ENCODE assay signal across 28 cellular contexts in the genomic region with DNA sequence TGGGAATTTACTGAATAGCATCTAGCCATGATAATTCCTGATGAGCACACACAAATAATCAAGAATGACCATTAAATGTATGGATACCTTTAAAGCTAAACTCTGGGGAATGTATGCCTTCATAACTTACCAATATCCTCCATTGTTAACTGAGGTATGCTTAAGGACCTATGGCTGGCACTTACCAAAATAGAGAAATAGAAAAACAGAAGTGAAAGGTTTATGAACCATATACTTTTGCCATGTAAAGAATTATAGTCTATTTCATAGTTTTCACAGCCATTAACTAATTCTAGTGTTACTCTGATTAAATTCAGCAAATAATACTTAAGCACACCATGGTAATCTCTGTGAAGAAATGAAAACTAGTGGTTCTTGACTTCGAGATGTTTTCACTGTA.
DNase-seq lines count a peak whose midpoint lies in the region; ATAC-seq, FAIRE-seq and TF ChIP-seq lines count a peak whose summit lies in the region.
"Had no signal": no experiment of that assay in that cellular context is flagged by ENCODE, and none has a peak within 500 bp of the region (broad histone marks: within the 10 kb centered on the region; RNA-seq: fewer than 3 reads in every experiment).

No MANE protein-coding gene starts in this region.

- H3K9me3 Mint-ChIP-seq in activated CD4-positive, alpha-beta memory T cell treated with anti-CD3 and anti-CD28 coated beads, Interleukin-2, amount 10 ng/mL, durations not matched to agents 7 days and 5 days, result peaks cover 7% of the 10 kb centered on the region
- H3K9me3 Mint-ChIP-seq: T-helper 1 cell treated with Interleukin-12 subunit alpha and Interleukin-12 subunit beta and Interleukin-4 antibody, amounts not matched to agents 30 μg/mL and 1 μg/mL, for 36 hours had no signal

- no peaks in the 10 kb centered on the region for H3K4me1 ChIP-seq in GM12878 (ENCODE audit: control insufficient read depth, insufficient read depth, low read length)
- H3K4me1 ChIP-seq: BE2C had no signal

- no peak overlapping the region for H3K4me2 ChIP-seq in GM12878 (ENCODE audit: control insufficient read depth, insufficient read depth)
- H3K4me2 ChIP-seq: SK-N-SH had no signal

- no TSS peak for BruUV-seq in GM12878 (replicated peaks; lab: Mats Ljungman, UMichigan)

- no peaks in the 10 kb centered on the region for H3K79me2 ChIP-seq in GM12878 (ENCODE audit: control insufficient read depth, insufficient read depth, low read length)

- no peaks in the 10 kb centered on the region for H3K36me3 Mint-ChIP-seq in activated CD4-positive, alpha-beta memory T cell treated with anti-CD3 and anti-CD28 coated beads, Interleukin-2, amount 10 ng/mL, durations not matched to agents 7 days and 5 days (ENCODE audit: low read depth)
- H3K36me3 Mint-ChIP-seq: CD14-positive monocyte had no signal

- H4K20me1 ChIP-seq in GM12878 (ENCODE audit: control insufficient read depth, insufficient read depth), result no peaks in the 10 kb centered on the region

- H3K4me3 ChIP-seq in GM12878, result no peak overlapping the region
- H3K4me3 ChIP-seq: GM23248 had no signal

- H3K4me3 Mint-ChIP-seq in activated CD4-positive, alpha-beta memory T cell treated with anti-CD3 and anti-CD28 coated beads, Interleukin-2, amount 10 ng/mL, durations not matched to agents 7 days and 5 days, result no peak overlapping the region
- H3K4me3 Mint-ChIP-seq: CD14-positive monocyte; T-helper 1 cell treated with Interleukin-12 subunit alpha and Interleukin-12 subunit beta and Interleukin-4 antibody, amounts not matched to agents 30 μg/mL and 1 μg/mL, for 36 hours had no signal

- H3K4me1 Mint-ChIP-seq in activated CD4-positive, alpha-beta memory T cell treated with anti-CD3 and anti-CD28 coated beads, Interleukin-2, amount 10 ng/mL, durations not matched to agents 7 days and 5 days, result no peaks in the 10 kb centered on the region

- TF ChIP-seq EP300 in GM12878 (IDR thresholded peaks at IDR 0.05; ENCODE audit: borderline replicate concordance in 1 of 2, control insufficient read depth in 1 of 2, low read depth in 2 of 2, low read length in 2 of 2), result 0 out of 4 replicates have a peak, but pooled peaks of 1 of the 2 experiments have one; percentile 14

- TF ChIP-seq CTCF in GM12878 (IDR thresholded peaks at IDR 0.05 in 2 of 3, conservative IDR thresholded peaks at IDR 0.05 in 1 of 3; ENCODE audit: control insufficient read depth in 2 of 3, extremely low read depth in 1 of 3, insufficient read depth in 1 of 3, low read depth in 3 of 3, low read length in 3 of 3), result no peak

- no peaks in the 10 kb centered on the region for H3K27me3 ChIP-seq in GM12878 (replicated peaks in 1 of 2; ENCODE audit: control insufficient read depth in 2 of 2, insufficient read depth in 2 of 2, low read length in 1 of 2)
- H3K27me3 ChIP-seq: BE2C had no signal

- H3K9me3 ChIP-seq in GM12878 (replicated peaks; ENCODE audit: control insufficient read depth, insufficient read depth, low read length), result no peaks in the 10 kb centered on the region
- H3K9me3 ChIP-seq: BE2C, SK-N-SH had no signal

- no peaks in the 10 kb centered on the region for H3K27me3 Mint-ChIP-seq in activated CD4-positive, alpha-beta memory T cell treated with anti-CD3 and anti-CD28 coated beads, Interleukin-2, amount 10 ng/mL, durations not matched to agents 7 days and 5 days

- FAIRE-seq in GM12891 (lab: Jason Lieb, UNC) (no peak), GM12878 (lab: Jason Lieb, UNC) (no peak)
- FAIRE-seq: GM19239 had no signal

- no peaks in the 10 kb centered on the region for H3K36me3 ChIP-seq in GM12878 (ENCODE audit: control insufficient read depth in 2 of 2, insufficient read depth in 2 of 2, low read length in 1 of 2)
- H3K36me3 ChIP-seq: BE2C had no signal

- ATAC-seq in GM19043 (IDR thresholded peaks at IDR 0.05; ENCODE audit: low read depth, unreplicated experiment) (peak; percentile 45), HG03521 (IDR thresholded peaks at IDR 0.05; ENCODE audit: unreplicated experiment) (peak; percentile 49), GM12878 (peak; percentile 85), GM18517 (IDR thresholded peaks at IDR 0.05; ENCODE audit: unreplicated experiment) (no peak)
- ATAC-seq: PC-3 had no signal

- TF ChIP-seq POLR2A in GM12891 (IDR thresholded peaks at IDR 0.05; ENCODE audit: low read depth, low read length), result no peak
- no peak for TF ChIP-seq POLR2A in GM12878 (IDR thresholded peaks at IDR 0.05; ENCODE audit: low read depth, low read length)

- RAD21 ChIA-PET in GM12878 (lab: Charles Lee; ENCODE audit: unreplicated experiment), result no interaction called here

- CTCF ChIA-PET in GM12878 (lab: Yijun Ruan, JAX), result no interaction called here
- CTCF ChIA-PET in activated CD4-positive, alpha-beta memory T cell treated with anti-CD3 and anti-CD28 coated beads, Interleukin-2, amount 10 ng/mL, durations not matched to agents 7 days and 5 days (lab: Charles Lee), result no interaction called here

- 0% methylated on average over 1 of the region's 1 CpG for WGBS in GM12878 (ENCODE audit: insufficient coverage, insufficient replicate concordance, low lambda C conversion rate, missing lambda C conversion rate)

- POLR2A ChIA-PET in GM12878 (lab: Charles Lee), result no interaction called here
- POLR2A ChIA-PET in activated CD4-positive, alpha-beta memory T cell treated with anti-CD3 and anti-CD28 coated beads, Interleukin-2, amount 10 ng/mL, durations not matched to agents 7 days and 5 days (lab: Charles Lee), result no interaction called here

- SMC1A ChIA-PET in GM12878 (lab: Charles Lee; ENCODE audit: uncharacterized antibody, unreplicated experiment), result interaction anchor here (0.8 kb wide), 1 partner anchor 71 kb away, joined by 3 read pairs; no protein-coding TSS in a partner anchor

- TF ChIP-seq RAD21 in GM12878 (IDR thresholded peaks at IDR 0.05; ENCODE audit: insufficient read depth, low read depth, low read length), result no peak

- DNase-seq in GM12891 (ENCODE audit: insufficient read length, low spot score), result no peak
- DNase-seq in GM12878 (ENCODE audit: low read depth, low spot score), result no peak
- no peak for DNase-seq in NCI-H2107 (lab: John Stamatoyannopoulos, UW)
- DNase-seq in activated CD4-positive, alpha-beta memory T cell treated with anti-CD3 and anti-CD28 coated beads, Interleukin-2, amount 10 ng/mL, durations not matched to agents 7 days and 5 days, result no peak
- DNase-seq: 8988T, ACHN, BE2C, Calu3, DMS79 treated with DMSO at 0.1 percent for 48 hours, GF-D8, GM23248, H7, Kasumi-1, NCI-H1105 treated with DMSO at 0.1 percent for 48 hours, NCI-H146, NCI-H1930, NCI-H226, NCI-H510A, NCI-H69, PC-3, SK-N-SH, SW 1271 had no signal

- H2AFZ ChIP-seq in GM12878 (ENCODE audit: control insufficient read depth, low read depth, low read length), result no peak overlapping the region
- H2AFZ ChIP-seq: GM23248 had no signal

- in situ Hi-C loops in GM12878 (cut with MboI), result no loop called here

- intact Hi-C loops in GM12878 (cut with micrococcal nuclease; ENCODE audit: unreplicated experiment), result no loop called here

- H3K9ac ChIP-seq in GM12878 (ENCODE audit: control insufficient read depth, insufficient read depth, low read length), result no peak overlapping the region
- H3K9ac ChIP-seq: GM23248, SK-N-SH had no signal

- no peak overlapping the region for H3K27ac ChIP-seq in GM12878 (ENCODE audit: control insufficient read depth, insufficient read depth)
- H3K27ac ChIP-seq: GM23248 had no signal

- H3K27ac Mint-ChIP-seq in activated CD4-positive, alpha-beta memory T cell treated with anti-CD3 and anti-CD28 coated beads, Interleukin-2, amount 10 ng/mL, durations not matched to agents 7 days and 5 days, result no peak overlapping the region
- H3K27ac Mint-ChIP-seq: CD14-positive monocyte; T-helper 1 cell treated with Interleukin-12 subunit alpha and Interleukin-12 subunit beta and Interleukin-4 antibody, amounts not matched to agents 30 μg/mL and 1 μg/mL, for 36 hours had no signal

TF ChIP-seq in GM12891, 5 proteins besides CTCF, POLR2A, EP300 and RAD21:
- TF ChIP-seq PAX5 (IDR thresholded peaks at IDR 0.05; ENCODE audit: insufficient read depth, low read length, severe bottlenecking) (no peak), SPI1 (IDR thresholded peaks at IDR 0.05; ENCODE audit: low read depth, low read length) (peak; percentile 28; the same call in 1 of the 2 replicates)

TF ChIP-seq in GM12878, 131 proteins besides CTCF, POLR2A, EP300 and RAD21:
- no peak for TF ChIP-seq CEBPB (IDR thresholded peaks at IDR 0.05; ENCODE audit: borderline replicate concordance in 1 of 2, low read depth in 2 of 2, low read length in 2 of 2)
- peak; percentile 40; the same call in 1 of the 2 replicates for TF ChIP-seq MTA2 (IDR thresholded peaks at IDR 0.05; ENCODE audit: low read depth)
- no peak for TF ChIP-seq POLR2AphosphoS5 (IDR thresholded peaks at IDR 0.05; ENCODE audit: low read length)
